In the genomic region with DNA sequence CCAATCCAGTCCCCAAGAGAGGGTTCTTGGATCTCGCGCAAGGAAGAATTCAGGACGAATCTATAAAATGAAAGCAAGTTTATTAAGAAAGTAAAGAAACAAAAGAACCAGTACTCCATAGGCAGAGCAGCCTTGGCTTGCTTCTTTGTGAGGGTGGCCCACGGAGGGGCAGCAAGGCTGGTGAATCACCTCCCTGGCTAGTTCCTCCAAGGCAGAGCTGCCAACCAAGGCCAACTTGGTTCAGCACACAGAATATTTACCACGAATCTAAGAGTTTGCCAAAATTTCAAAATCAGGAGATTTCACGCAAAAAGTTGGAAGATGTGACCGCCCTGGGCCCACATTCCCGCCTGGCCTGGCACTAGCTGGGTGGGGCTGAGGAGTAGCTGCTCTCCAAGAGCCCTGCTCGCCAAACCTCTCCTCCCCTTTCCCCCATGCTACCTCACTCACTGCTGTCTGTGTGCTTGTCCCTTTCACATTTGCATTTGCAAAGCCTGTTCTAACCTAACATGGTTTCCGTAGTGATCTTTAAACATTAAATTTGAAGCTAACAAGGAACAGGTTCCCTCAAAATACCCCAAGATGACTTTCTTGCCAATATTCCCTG, we compare ENCODE assay signal across 30 cellular contexts.
"Had no signal": no experiment of that assay in that cellular context is flagged by ENCODE, and none has a peak within 500 bp of the region (broad histone marks: within the 10 kb centered on the region; RNA-seq: fewer than 3 reads in every experiment).

No MANE protein-coding gene starts in this region.

- H3K4me3 ChIP-seq: breast epithelium, esophagus squamous epithelium, gastroesophageal sphincter, hepatocyte, pancreas, prostate gland, sigmoid colon, uterus had no signal

- H3K4me1 ChIP-seq: breast epithelium, esophagus squamous epithelium, pancreas, prostate gland, sigmoid colon, uterus had no signal

- H3K36me3 ChIP-seq: breast epithelium, pancreas, prostate gland, sigmoid colon, uterus had no signal

- H3K27me3 ChIP-seq: breast epithelium, esophagus squamous epithelium, gastroesophageal sphincter, hepatocyte, pancreas, sigmoid colon, uterus had no signal

- H3K27ac ChIP-seq: breast epithelium, epithelial cell of prostate, esophagus squamous epithelium, gastroesophageal sphincter, hepatocyte, pancreas, prostate gland, sigmoid colon, uterus, VCaP had no signal

- ATAC-seq: activated CD4-positive, CD25-positive, alpha-beta regulatory T cell treated with anti-CD3 and anti-CD28 coated beads, Interleukin-2, amount 50 U/mL, for 24 hours; gastroesophageal sphincter; left ventricle myocardium superior; pancreas; stimulated activated memory B cell treated with anti-CD40 and anti-IgM and Interleukin-4, amounts not matched to agents 10 μg/mL and 1 μg/mL and 100 μg/mL, for 72 hours; stimulated activated naive CD8-positive, alpha-beta T cell treated with anti-CD3 and anti-CD28 coated beads, Interleukin-15, amount 100 ng/mL, for 72 hours had no signal

- DNase-seq: activated CD4-positive, alpha-beta T cell treated with anti-CD3 and anti-CD28 coated beads for 48 hours; activated CD4-positive, alpha-beta T cell treated with anti-CD3 and anti-CD28 coated beads, Interleukin-2, amount 50 U/mL, for 48 hours; activated CD8-positive, alpha-beta memory T cell treated with anti-CD3 and anti-CD28 coated beads for 24 hours; activated gamma-delta T cell; activated naive CD4-positive, alpha-beta T cell treated with anti-CD3 and anti-CD28 coated beads, Interleukin-2, amount 50 U/mL, for 16 hours; activated T-cell treated with anti-CD3 and anti-CD28 coated beads, Interleukin-2, amount 50 U/mL, for 1 hour; amygdala; central memory CD4-positive, alpha-beta T cell; esophagus squamous epithelium; left ventricle myocardium superior; nephron progenitor cell; pancreas; retina; sigmoid colon; small intestine; stimulated activated CD4-positive, alpha-beta T cell treated with anti-CD3 and anti-CD28 coated beads, Interleukin-1b, Interleukin-23, amount 100 ng/mL, for 48 hours; stimulated activated CD4-positive, alpha-beta T cell treated with anti-CD3 and anti-CD28 coated beads, Interleukin-4, amount 100 ng/mL, for 4 hours; stimulated activated CD8-positive, alpha-beta memory T cell treated with anti-CD3 and anti-CD28 coated beads, Interleukin-4, amount 100 ng/mL, for 48 hours; stimulated activated naive CD8-positive, alpha-beta T cell treated with anti-CD3 and anti-CD28 coated beads, Interleukin-15, amount 100 ng/mL, for 72 hours; substantia nigra; T-helper 1 cell; uterus had no signal

- H3K9me3 ChIP-seq: breast epithelium, esophagus squamous epithelium, gastroesophageal sphincter, pancreas, prostate gland, sigmoid colon, uterus had no signal
